18 cellular contexts compared by ENCODE assay signal in the genomic region with DNA sequence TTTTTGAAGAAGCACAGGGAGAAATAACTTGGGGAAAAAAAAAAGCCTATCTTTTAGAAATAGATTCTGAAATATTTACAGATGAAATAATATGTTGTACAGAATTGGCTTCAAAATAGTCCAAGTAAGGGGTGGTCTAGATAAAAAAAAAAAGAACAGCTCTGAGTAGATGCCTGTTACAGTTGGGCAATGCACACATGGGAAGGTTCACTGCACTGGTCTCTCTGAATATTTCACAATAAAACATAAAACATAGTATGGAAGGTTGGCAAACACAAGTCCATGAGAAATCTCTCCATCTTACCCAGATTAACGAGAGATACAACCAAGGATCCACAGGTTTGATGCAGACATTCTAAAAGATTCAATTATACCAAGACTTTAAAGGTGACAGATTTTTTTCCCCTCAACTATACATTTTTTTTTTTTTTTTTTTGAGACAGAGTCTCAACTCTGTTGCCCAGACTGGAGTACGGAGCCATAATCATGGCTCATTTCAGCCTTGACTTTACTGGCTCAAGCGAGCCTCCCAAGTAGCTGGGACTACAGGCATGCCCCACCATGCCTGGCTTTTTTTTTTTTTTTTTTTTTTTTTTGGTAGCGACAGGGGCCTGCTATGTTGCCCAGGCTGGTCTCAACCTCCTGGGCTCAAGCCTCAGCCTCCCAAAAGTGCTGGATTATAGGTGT. TPM values are rescaled to one million over a fixed set of nuclear protein-coding genes. Genes with fewer than 3 reads are reported as not detected.
DNase-seq lines count a peak whose midpoint lies in the region; ATAC-seq and TF ChIP-seq lines count a peak whose summit lies in the region.
"Had no signal": no experiment of that assay in that cellular context is flagged by ENCODE, and none has a peak within 500 bp of the region (broad histone marks: within the 10 kb centered on the region; RNA-seq: fewer than 3 reads in every experiment).

No MANE protein-coding gene starts in this region.

- peaks cover 3 to 13% of the 10 kb centered on the region in 2 donors for H3K36me3 Mint-ChIP-seq in activated T-cell treated with anti-CD3 and anti-CD28 coated beads, Interleukin-2, amount 50 U/mL, for 72 hours (ENCODE audit: insufficient read depth in 2 of 2)
- H3K36me3 Mint-ChIP-seq in activated T-cell treated with anti-CD3 and anti-CD28 coated beads, Interleukin-2, amount 50 U/mL, for 4 hours (ENCODE audit: insufficient read depth) = peaks cover 14% of the 10 kb centered on the region
- H3K36me3 Mint-ChIP-seq in chondrocyte (ENCODE audit: low read depth) = no peaks in the 10 kb centered on the region
- peaks cover 11% of the 10 kb centered on the region for H3K36me3 Mint-ChIP-seq in osteocyte (ENCODE audit: unreplicated experiment)

- no peak for DNase-seq in activated T-cell treated with anti-CD3 and anti-CD28 coated beads, Interleukin-2, amount 50 U/mL, for 72 hours
- no peak for DNase-seq in activated T-cell treated with anti-CD3 and anti-CD28 coated beads, Interleukin-2, amount 50 U/mL, for 4 hours
- DNase-seq in MV-4-11 (lab: John Stamatoyannopoulos, UW) (peak; percentile 60), chondrocyte (ENCODE audit: low spot score) (no peak), osteocyte (ENCODE audit: extremely low spot score, unreplicated experiment) (no peak), Ammon's horn (ENCODE audit: low spot score) (no peak), NCI-H526 (lab: John Stamatoyannopoulos, UW) (no peak), superior temporal gyrus (ENCODE audit: extremely low spot score) (no peak)
- DNase-seq: activated CD4-positive, alpha-beta T cell treated with anti-CD3 and anti-CD28 coated beads, Interleukin-2, amount 50 U/mL, for 1 hour; activated naive CD8-positive, alpha-beta T cell treated with anti-CD3 and anti-CD28 coated beads, Interleukin-2, amount 10 ng/mL, durations not matched to agents 7 days and 5 days; activated T-cell treated with anti-CD3 and anti-CD28 coated beads, Interleukin-2, amount 50 U/mL, for 1 hour; DMS53; HCEC 1CT; left colon; NCI-H1092; NCI-H2081 treated with DMSO at 0.1 percent for 48 hours; testis had no signal

- H3K4me3 Mint-ChIP-seq in activated T-cell treated with anti-CD3 and anti-CD28 coated beads, Interleukin-2, amount 50 U/mL, for 72 hours = no peak overlapping the region
- no peak overlapping the region for H3K4me3 Mint-ChIP-seq in activated T-cell treated with anti-CD3 and anti-CD28 coated beads, Interleukin-2, amount 50 U/mL, for 4 hours
- H3K4me3 Mint-ChIP-seq in chondrocyte (ENCODE audit: unreplicated experiment) (no peak overlapping the region), osteocyte (ENCODE audit: unreplicated experiment) (no peak overlapping the region)
- H3K4me3 Mint-ChIP-seq: activated naive CD8-positive, alpha-beta T cell treated with anti-CD3 and anti-CD28 coated beads, Interleukin-2, amount 10 ng/mL, durations not matched to agents 7 days and 5 days had no signal

- ATAC-seq in activated T-cell treated with anti-CD3 and anti-CD28 coated beads, Interleukin-2, amount 50 U/mL, for 72 hours (replicated peaks in 1 of 2) = no peak
- ATAC-seq in activated T-cell treated with anti-CD3 and anti-CD28 coated beads, Interleukin-2, amount 50 U/mL, for 4 hours = no peak
- ATAC-seq: left colon, Right ventricle myocardium inferior had no signal

- H3K27me3 Mint-ChIP-seq in activated T-cell treated with anti-CD3 and anti-CD28 coated beads, Interleukin-2, amount 50 U/mL, for 72 hours (ENCODE audit: low read depth) = no peaks in the 10 kb centered on the region
- H3K27me3 Mint-ChIP-seq in activated T-cell treated with anti-CD3 and anti-CD28 coated beads, Interleukin-2, amount 50 U/mL, for 4 hours (ENCODE audit: low read depth) = no peaks in the 10 kb centered on the region
- H3K27me3 Mint-ChIP-seq in chondrocyte (ENCODE audit: low read depth) (no peaks in the 10 kb centered on the region), osteocyte (ENCODE audit: unreplicated experiment) (no peaks in the 10 kb centered on the region)
- H3K27me3 Mint-ChIP-seq: activated naive CD8-positive, alpha-beta T cell treated with anti-CD3 and anti-CD28 coated beads, Interleukin-2, amount 10 ng/mL, durations not matched to agents 7 days and 5 days had no signal

- TF ChIP-seq CTCF in chondrocyte (IDR thresholded peaks at IDR 0.05) (no peak), osteocyte (IDR thresholded peaks at IDR 0.05) (no peak)

- H3K9me3 Mint-ChIP-seq in activated T-cell treated with anti-CD3 and anti-CD28 coated beads, Interleukin-2, amount 50 U/mL, for 72 hours = no peaks in the 10 kb centered on the region
- H3K9me3 Mint-ChIP-seq in activated T-cell treated with anti-CD3 and anti-CD28 coated beads, Interleukin-2, amount 50 U/mL, for 4 hours = no peaks in the 10 kb centered on the region
- H3K9me3 Mint-ChIP-seq in chondrocyte (ENCODE audit: low read depth) = no peaks in the 10 kb centered on the region
- peaks cover 3% of the 10 kb centered on the region for H3K9me3 Mint-ChIP-seq in osteocyte (ENCODE audit: unreplicated experiment)
- H3K9me3 Mint-ChIP-seq: activated naive CD8-positive, alpha-beta T cell treated with anti-CD3 and anti-CD28 coated beads, Interleukin-2, amount 10 ng/mL, durations not matched to agents 7 days and 5 days had no signal

- peaks cover 93% of the 10 kb centered on the region for H3K4me1 Mint-ChIP-seq in activated T-cell treated with anti-CD3 and anti-CD28 coated beads, Interleukin-2, amount 50 U/mL, for 72 hours (ENCODE audit: low read depth)
- H3K4me1 Mint-ChIP-seq in activated T-cell treated with anti-CD3 and anti-CD28 coated beads, Interleukin-2, amount 50 U/mL, for 4 hours (ENCODE audit: low read depth) = peaks cover 96% of the 10 kb centered on the region
- H3K4me1 Mint-ChIP-seq in chondrocyte (ENCODE audit: low read depth) (peaks cover 60% of the 10 kb centered on the region), osteocyte (ENCODE audit: unreplicated experiment) (peaks cover 51% of the 10 kb centered on the region)

- H3K27ac Mint-ChIP-seq in activated T-cell treated with anti-CD3 and anti-CD28 coated beads, Interleukin-2, amount 50 U/mL, for 72 hours = peak overlapping the region; percentile 27
- H3K27ac Mint-ChIP-seq in chondrocyte (ENCODE audit: unreplicated experiment) (peak overlapping the region; percentile 42), osteocyte (ENCODE audit: unreplicated experiment) (peak overlapping the region; percentile 36)
- H3K27ac Mint-ChIP-seq: activated naive CD8-positive, alpha-beta T cell treated with anti-CD3 and anti-CD28 coated beads, Interleukin-2, amount 10 ng/mL, durations not matched to agents 7 days and 5 days had no signal

RNA-seq across cellular contexts. Expression of gene KANSL1, which starts 58.0 kb away (rescaled TPM):
- total RNA-seq in activated T-cell treated with anti-CD3 and anti-CD28 coated beads, Interleukin-2, amount 50 U/mL, for 72 hours = 100 to 1,000 TPM in 1 of 2 donors, 10 to 100 TPM in 1; 73.5 to 130 TPM
- 10 to 100 TPM; 44.1 to 58.1 (median 47.7) TPM for total RNA-seq in activated T-cell treated with anti-CD3 and anti-CD28 coated beads, Interleukin-2, amount 50 U/mL, for 4 hours
- total RNA-seq in chondrocyte (61.4 to 75.8 TPM (median 68.8 TPM) in 3 replicates), osteocyte (99.0 and 102 TPM in 2 replicates)
